ENCODE assay signal across 9 cellular contexts in genomic region chr1:206935491-206936067, GRCh38. TPM values are rescaled to one million over a fixed set of nuclear protein-coding genes. Genes with fewer than 3 reads are reported as not detected.
DNase-seq lines count a peak whose midpoint lies in the region; ATAC-seq and TF ChIP-seq lines count a peak whose summit lies in the region.
"Had no signal": no experiment of that assay in that cellular context is flagged by ENCODE, and none has a peak within 500 bp of the region (broad histone marks: within the 10 kb centered on the region; RNA-seq: fewer than 3 reads in every experiment).

No MANE protein-coding gene starts in this region.

- DNase-seq in CD4-positive, alpha-beta T cell: peak in 4 of 10 experiments; percentile 20 to 51 (median 42)
- peak; percentile 83 for DNase-seq in WTC11 (ENCODE audit: low spot score)
- DNase-seq in fibroblast of lung (ENCODE audit: low read depth in 2 of 2): no peak
- DNase-seq in sciatic nerve (ENCODE audit: low spot score): no peak

- no peak overlapping the region for H3K4me3 Mint-ChIP-seq in CD4-positive, alpha-beta T cell
- no peak overlapping the region for H3K4me3 Mint-ChIP-seq in WTC11

- TF ChIP-seq EP300 in gastroesophageal sphincter (IDR thresholded peaks at IDR 0.05): no peak

- no peaks in the 10 kb centered on the region for H3K27me3 Mint-ChIP-seq in CD4-positive, alpha-beta T cell
- no peaks in the 10 kb centered on the region for H3K27me3 Mint-ChIP-seq in WTC11 (ENCODE audit: low read depth)

- H3K9me3 Mint-ChIP-seq in CD4-positive, alpha-beta T cell: no peaks in the 10 kb centered on the region
- H3K9me3 Mint-ChIP-seq in WTC11: no peaks in the 10 kb centered on the region

- no peak overlapping the region for H3K27ac Mint-ChIP-seq in CD4-positive, alpha-beta T cell
- no peak overlapping the region for H3K27ac Mint-ChIP-seq in WTC11

- CTCF ChIA-PET in CD4-positive, alpha-beta T cell (lab: Charles Lee): interaction anchor here (0.5 to 3.2 kb wide), 5 partner anchors 14 to 47 kb away, joined by 3 to 10 read pairs (median 5); partner anchors contain the start of gene FCMR
- CTCF ChIA-PET in WTC11 (lab: Charles Lee): interaction anchor here (0.5 to 2.8 kb wide), 38 partner anchors 10 to 1028 kb away, joined by 3 to 87 read pairs (median 6); partner anchors contain the start of genes C1orf116, FCAMR, FCMR and PFKFB2

- intact Hi-C loops in CD4-positive, alpha-beta T cell (cut with DNase I, micrococcal nuclease): loop anchor here in 1 of 2 experiments (1.0 to 10.0 kb wide), 2 partner anchors 46 to 139 kb away; no protein-coding TSS in a partner anchor
- intact Hi-C loops in sciatic nerve (cut with DNase I): no loop called here

- TF ChIP-seq CTCF in CD4-positive, alpha-beta T cell (IDR thresholded peaks at IDR 0.05): peak; percentile 60
- TF ChIP-seq CTCF in WTC11 (IDR thresholded peaks at IDR 0.05) (peak; percentile 59), fibroblast of lung (conservative IDR thresholded peaks at IDR 0.05 in 1 of 2, IDR thresholded peaks at IDR 0.05 in 1 of 2; ENCODE audit: low read depth in 1 of 2, low read length in 2 of 2) (peak; percentile 29 to 45), gastroesophageal sphincter (IDR thresholded peaks at IDR 0.05) (peak in 1 of 4 experiments; percentile 47)

- no peaks in the 10 kb centered on the region for H3K27me3 ChIP-seq in CD4-positive, alpha-beta T cell (ENCODE audit: control insufficient read depth, insufficient read depth, low read length)
- H3K27me3 ChIP-seq in fibroblast of lung (ENCODE audit: control insufficient read depth, insufficient read depth, low read length) (peaks cover 8% of the 10 kb centered on the region), gastroesophageal sphincter (no peaks in the 10 kb centered on the region)

- ATAC-seq in CD4-positive, alpha-beta T cell (ENCODE audit: poor library complexity): peak; percentile 55
- ATAC-seq in HG03354 (IDR thresholded peaks at IDR 0.05; ENCODE audit: poor library complexity, severe bottlenecking, unreplicated experiment) (peak; percentile 50), WTC11 (peak; percentile 92), sciatic nerve (peak; percentile 53), gastroesophageal sphincter (no peak), HG02973 (IDR thresholded peaks at IDR 0.05; ENCODE audit: unreplicated experiment) (no peak), GM21786 (IDR thresholded peaks at IDR 0.05; ENCODE audit: unreplicated experiment) (no peak)

- H2AFZ ChIP-seq in fibroblast of lung (ENCODE audit: low read length): no peak overlapping the region

- H3K36me3 Mint-ChIP-seq in CD4-positive, alpha-beta T cell (ENCODE audit: low read depth): no peaks in the 10 kb centered on the region
- H3K36me3 Mint-ChIP-seq in WTC11: no peaks in the 10 kb centered on the region

- 50% methylated on average over 1 of the region's 19 CpGs; no CpG with 5 or more reads in 1 of the 2 donors for WGBS in gastroesophageal sphincter (ENCODE audit: low coverage in 1 of 2), 2 donors

- H3K4me2 ChIP-seq in fibroblast of lung (ENCODE audit: extremely low read depth, insufficient read depth, low read length): no peak overlapping the region

- no peak overlapping the region for H3K27ac ChIP-seq in CD4-positive, alpha-beta T cell (ENCODE audit: low read depth, low read length)
- H3K27ac ChIP-seq in fibroblast of lung (ENCODE audit: insufficient read depth, low read length): no peak overlapping the region
- no peak overlapping the region for H3K27ac ChIP-seq in gastroesophageal sphincter

- H3K4me3 ChIP-seq in fibroblast of lung (replicated peaks in 1 of 4; ENCODE audit: control extremely low read depth in 1 of 4, insufficient read depth in 1 of 4, low read depth in 3 of 4, low read length in 4 of 4) (no peak overlapping the region), gastroesophageal sphincter (no peak overlapping the region)

- H3K36me3 ChIP-seq in fibroblast of lung (ENCODE audit: control insufficient read depth, insufficient read depth, low read length): no peaks in the 10 kb centered on the region
- no peaks in the 10 kb centered on the region for H3K36me3 ChIP-seq in gastroesophageal sphincter

- H3K4me1 ChIP-seq in fibroblast of lung (ENCODE audit: control insufficient read depth, extremely low read depth, insufficient read depth, low read length): no peaks in the 10 kb centered on the region
- H3K4me1 ChIP-seq in gastroesophageal sphincter: no peaks in the 10 kb centered on the region

- peaks cover 29% of the 10 kb centered on the region for H3K4me1 Mint-ChIP-seq in CD4-positive, alpha-beta T cell (ENCODE audit: low read depth)
- H3K4me1 Mint-ChIP-seq in WTC11: peaks cover 5% of the 10 kb centered on the region; the same call in 1 of the 2 replicates

- POLR2A ChIA-PET in CD4-positive, alpha-beta T cell (lab: Charles Lee): interaction anchor here (1.0 to 1.2 kb wide), 2 partner anchors 17 to 46 kb away, joined by 3 to 5 read pairs; no protein-coding TSS in a partner anchor
- POLR2A ChIA-PET in WTC11 (lab: Charles Lee): no interaction called here

- H4K20me1 ChIP-seq in fibroblast of lung (ENCODE audit: control insufficient read depth, extremely low read depth, insufficient read depth, low read length): no peaks in the 10 kb centered on the region

- H3K9me3 ChIP-seq in CD4-positive, alpha-beta T cell (ENCODE audit: control insufficient read depth, low read length): no peaks in the 10 kb centered on the region
- H3K9me3 ChIP-seq in fibroblast of lung (ENCODE audit: control insufficient read depth, insufficient read depth, low read depth, low read length) (no peaks in the 10 kb centered on the region), gastroesophageal sphincter (no peaks in the 10 kb centered on the region)

- no peak overlapping the region for H3K9ac ChIP-seq in fibroblast of lung (ENCODE audit: insufficient read depth, low read length)

- TF ChIP-seq POLR2A in gastroesophageal sphincter (IDR thresholded peaks at IDR 0.05): no peak

- no peaks in the 10 kb centered on the region for H3K79me2 ChIP-seq in fibroblast of lung (ENCODE audit: control insufficient read depth, insufficient read depth, low read length)

TF ChIP-seq in WTC11, 78 proteins besides CTCF, POLR2A, EP300 and RAD21:
- TF ChIP-seq ZNF423 (CRISPR knock-in tag; IDR thresholded peaks at IDR 0.05) (peak; percentile 55), ZNF281 (CRISPR knock-in tag; IDR thresholded peaks at IDR 0.05) (no peak)
TF ChIP-seq in WTC11: peak in this region for 1.

RNA-seq across cellular contexts. Expression of gene PIGR, which starts 10.7 kb away (rescaled TPM):
- total RNA-seq in CD4-positive, alpha-beta T cell: not detected
- total RNA-seq in WTC11 (2021) (1.8 to 2.2 TPM (median 1.9 TPM) in 3 replicates), fibroblast of lung (not detected in 2 replicates), sciatic nerve (0.49 TPM), gastroesophageal sphincter (100 to 1,000 TPM in 1 of 4 donors, under 1 TPM in 3; 0.16 to 256 (median 0.35) TPM)
- not detected in 2 replicates for polyA plus RNA-seq in fibroblast of lung
- not detected in 2 replicates for polyA plus RNA-seq in fibroblast of lung (2012)
- polyA minus RNA-seq in fibroblast of lung (ENCODE audit: low replicate concordance): not detected in 2 replicates

RNA-seq across cellular contexts. Expression of gene FCMR, which starts 13.8 kb away (rescaled TPM):
- total RNA-seq in CD4-positive, alpha-beta T cell: 100 to 1,000 TPM; 171 to 186 TPM
- 0.37 to 1.0 TPM (median 0.71 TPM) in 3 replicates for total RNA-seq in WTC11 (2021)
- 0.26 and 0.33 TPM in 2 replicates for total RNA-seq in fibroblast of lung
- polyA plus RNA-seq in fibroblast of lung: 1.5 and 4.3 TPM in 2 replicates
- 2.1 and 4.9 TPM in 2 replicates for polyA plus RNA-seq in fibroblast of lung (2012)
- 7.2 and 24.4 TPM in 2 replicates for polyA minus RNA-seq in fibroblast of lung (ENCODE audit: low replicate concordance)
- total RNA-seq in sciatic nerve: 5.0 TPM
- total RNA-seq in gastroesophageal sphincter: 1 to 10 TPM in 3 of 4 donors, not detected in 1; 1.0 to 4.1 (median 1.6) TPM

RNA-seq across cellular contexts. Expression of gene FCAMR, which starts 34.7 kb away (rescaled TPM):
- not detected for total RNA-seq in CD4-positive, alpha-beta T cell
- total RNA-seq in WTC11 (2021): not detected in 3 replicates
- not detected in 2 replicates for total RNA-seq in fibroblast of lung
- not detected in 2 replicates for polyA plus RNA-seq in fibroblast of lung
- not detected in 2 replicates for polyA plus RNA-seq in fibroblast of lung (2012)
- not detected in 2 replicates for polyA minus RNA-seq in fibroblast of lung (ENCODE audit: low replicate concordance)
- total RNA-seq in sciatic nerve: not detected
- total RNA-seq in gastroesophageal sphincter: under 1 TPM in 1 of 4 donors, not detected in 3; 0.39 TPM

RNA-seq across cellular contexts. Expression of gene IL24, which starts 38.3 kb away (rescaled TPM):
- not detected for total RNA-seq in CD4-positive, alpha-beta T cell
- total RNA-seq in WTC11 (2021) (not detected in 3 replicates), fibroblast of lung (0.17 TPM in 1 of 2 replicates, not detected in the other), sciatic nerve (not detected), gastroesophageal sphincter (not detected)
- polyA plus RNA-seq in fibroblast of lung: 0.54 TPM in 1 of 2 replicates, not detected in the other
- 0.13 and 0.91 TPM in 2 replicates for polyA plus RNA-seq in fibroblast of lung (2012)
- 3.0 TPM in 1 of 2 replicates, not detected in the other for polyA minus RNA-seq in fibroblast of lung (ENCODE audit: low replicate concordance)
- polyA plus RNA-seq: esophagus had no signal

Comparison
In these comparisons a context has a peak if more than half of its experiments do, and no peak if none do; other contexts are left out.
1. ATAC-seq: peak in CD4-positive, alpha-beta T cell (single experiment), HG03354 (single experiment), WTC11 (single experiment) and sciatic nerve (single experiment); none in gastroesophageal sphincter (single experiment), HG02973 (single experiment) and GM21786 (single experiment).
2. RNA of gene FCMR, which starts 13.8 kb away (total RNA-seq): 171 to 186 TPM in CD4-positive, alpha-beta T cell; 5.0 TPM in sciatic nerve (single experiment), 1.0 to 4.1 TPM in gastroesophageal sphincter, 0.37 to 1.0 TPM in WTC11 and 0.26 to 0.33 TPM in fibroblast of lung; every median in the first group is over 10 times any median in the second.